Comparison of ENCODE assay signal across 22 cellular contexts in genomic region chr4:678765-679481, GRCh38. TPM values are rescaled to one million over a fixed set of nuclear protein-coding genes. Genes with fewer than 3 reads are reported as not detected.
DNase-seq lines count a peak whose midpoint lies in the region; ATAC-seq, FAIRE-seq and TF ChIP-seq lines count a peak whose summit lies in the region.
"Had no signal": no experiment of that assay in that cellular context is flagged by ENCODE, and none has a peak within 500 bp of the region (broad histone marks: within the 10 kb centered on the region; RNA-seq: fewer than 3 reads in every experiment).

No MANE protein-coding gene starts in this region.

- peaks cover 1% of the 10 kb centered on the region for H3K36me3 Mint-ChIP-seq in activated CD4-positive, alpha-beta T cell treated with anti-CD3 and anti-CD28 coated beads, Interleukin-2, amount 10 ng/mL, durations not matched to agents 7 days and 5 days (ENCODE audit: low read depth)

- H3K23ac ChIP-seq in H1 (ENCODE audit: insufficient read length), result no peak overlapping the region

- H2BK12ac ChIP-seq in H1 (ENCODE audit: low read depth, low read length), result no peak overlapping the region

- CTCF ChIA-PET in activated CD4-positive, alpha-beta T cell treated with anti-CD3 and anti-CD28 coated beads, Interleukin-2, amount 10 ng/mL, durations not matched to agents 7 days and 5 days (lab: Charles Lee), result no interaction called here
- CTCF ChIA-PET in HCT116 (lab: Charles Lee), result no interaction called here
- CTCF ChIA-PET in H1 (lab: Charles Lee; ENCODE audit: partially characterized antibody), result interaction anchor here (1.2 to 1.6 kb wide), 3 partner anchors 21 to 78 kb away, joined by 3 to 4 read pairs (median 3); no protein-coding TSS in a partner anchor
- CTCF ChIA-PET in SK-N-SH (lab: Yijun Ruan, JAX), result no interaction called here

- H3K79me1 ChIP-seq in H1 (ENCODE audit: low read depth, low read length), result no peaks in the 10 kb centered on the region

- TF ChIP-seq POLR2A in HCT116 (IDR thresholded peaks at IDR 0.05; ENCODE audit: borderline replicate concordance, extremely low read depth, insufficient read depth, insufficient read length), result no peak
- no peak for TF ChIP-seq POLR2A in H1 (IDR thresholded peaks at IDR 0.05; ENCODE audit: control extremely low read depth in 1 of 2, low read depth in 2 of 2, low read length in 2 of 2)
- TF ChIP-seq POLR2A in GM12891 (IDR thresholded peaks at IDR 0.05; ENCODE audit: low read depth, low read length), result no peak

- no peak for TF ChIP-seq RAD21 in HCT116 (IDR thresholded peaks at IDR 0.05; ENCODE audit: low read depth)
- no peak for TF ChIP-seq RAD21 in H1 (IDR thresholded peaks at IDR 0.05 in 1 of 2, conservative IDR thresholded peaks at IDR 0.05 in 1 of 2; ENCODE audit: low read depth in 2 of 2, low read length in 2 of 2)
- TF ChIP-seq RAD21 in SK-N-SH (IDR thresholded peaks at IDR 0.05; ENCODE audit: low read length), result no peak

- no peak overlapping the region for H2AK5ac ChIP-seq in H1 (ENCODE audit: low read depth, low read length)

- H4K8ac ChIP-seq in H1 (ENCODE audit: extremely low read depth, insufficient read depth, low read length), result no peak overlapping the region

- TF ChIP-seq EP300 in H1 (IDR thresholded peaks at IDR 0.05; ENCODE audit: borderline replicate concordance in 1 of 2, low read depth in 2 of 2, low read length in 2 of 2) (no peak), SK-N-SH (IDR thresholded peaks at IDR 0.05; ENCODE audit: borderline replicate concordance in 1 of 2, low read depth in 1 of 2, low read length in 1 of 2) (no peak)

- H2BK5ac ChIP-seq in H1 (ENCODE audit: low read depth, low read length), result no peak overlapping the region; the same call in 1 of the 2 replicates

- no peak overlapping the region for H2BK120ac ChIP-seq in H1 (replicated peaks; ENCODE audit: low read depth, low read length)

- TF ChIP-seq CTCF in HCT116 (IDR thresholded peaks at IDR 0.05 in 2 of 3, conservative IDR thresholded peaks at IDR 0.05 in 1 of 3; ENCODE audit: borderline replicate concordance in 1 of 3, insufficient read depth in 1 of 3, low read depth in 2 of 3, low read length in 2 of 3) (no peak), H1 (IDR thresholded peaks at IDR 0.05; ENCODE audit: control extremely low read depth in 1 of 3, insufficient read depth in 1 of 3, low read depth in 1 of 3, low read length in 3 of 3) (no peak), SK-N-SH (IDR thresholded peaks at IDR 0.05) (no peak)

- H3K4ac ChIP-seq in H1 (replicated peaks; ENCODE audit: insufficient read length, low read depth, low read length), result no peak overlapping the region

- H3K9me3 Mint-ChIP-seq in activated CD4-positive, alpha-beta T cell treated with anti-CD3 and anti-CD28 coated beads, Interleukin-2, amount 10 ng/mL, durations not matched to agents 7 days and 5 days, result no peaks in the 10 kb centered on the region
- H3K9me3 Mint-ChIP-seq: CD4-positive, alpha-beta memory T cell had no signal

- H3K9me3 ChIP-seq in HCT116 (ENCODE audit: control insufficient read depth in 1 of 2, insufficient read depth in 1 of 2, low read depth in 1 of 2, low read length in 2 of 2) (no peaks in the 10 kb centered on the region), H1 (ENCODE audit: insufficient read depth in 2 of 2, low read depth in 1 of 2, low read length in 1 of 2) (no peaks in the 10 kb centered on the region), SK-N-SH (no peaks in the 10 kb centered on the region)

- RAD21 ChIA-PET in HCT116 (lab: Charles Lee; ENCODE audit: low non-redundant PET in 1 of 2, low total read pairs in 2 of 2, uncharacterized antibody in 2 of 2, unreplicated experiment in 2 of 2), result no interaction called here

- H3K9ac ChIP-seq in HCT116 (ENCODE audit: low read length), result peak overlapping the region; percentile 41; the same call in 1 of the 2 replicates
- no peak overlapping the region for H3K9ac ChIP-seq in H1 (replicated peaks in 1 of 4; ENCODE audit: extremely low read depth in 1 of 4, low read depth in 3 of 4, low read length in 3 of 4)
- no peak overlapping the region for H3K9ac ChIP-seq in SK-N-SH
- H3K9ac ChIP-seq: GM23248 had no signal

- FAIRE-seq in H1 (lab: Jason Lieb, UNC) (no peak), GM12891 (lab: Jason Lieb, UNC) (no peak)
- FAIRE-seq: A204.1, GM12878, GM19239 had no signal

- no peak overlapping the region for H3K4me3 ChIP-seq in HCT116 (replicated peaks in 1 of 2; ENCODE audit: low read depth in 1 of 2, low read length in 2 of 2)
- no peak overlapping the region for H3K4me3 ChIP-seq in H1 (ENCODE audit: extremely low read depth in 1 of 4, insufficient read depth in 2 of 4, low read depth in 3 of 4, low read length in 4 of 4)
- H3K4me3 ChIP-seq in SK-N-SH (ENCODE audit: low read depth in 2 of 2, low read length in 1 of 2), result no peak overlapping the region
- H3K4me3 ChIP-seq: GM12878, GM23248, PC-9 had no signal

- no peak overlapping the region for H3K18ac ChIP-seq in H1 (ENCODE audit: extremely low read depth, low read length)

- peaks cover 10% of the 10 kb centered on the region for H3K4me1 Mint-ChIP-seq in activated CD4-positive, alpha-beta T cell treated with anti-CD3 and anti-CD28 coated beads, Interleukin-2, amount 10 ng/mL, durations not matched to agents 7 days and 5 days

- H3K4me1 ChIP-seq in HCT116 (ENCODE audit: control insufficient read depth in 1 of 2, insufficient read depth in 2 of 2, low read length in 2 of 2) (peaks cover 23 to 56% of the 10 kb centered on the region in 2 experiments), H1 (replicated peaks in 1 of 4; ENCODE audit: control insufficient read depth in 3 of 4, insufficient read depth in 4 of 4, low read length in 3 of 4) (peaks cover 0 to 16% (median 5%) of the 10 kb centered on the region in 4 experiments; a peak in 5 of 7 replicates), SK-N-SH (ENCODE audit: control insufficient read depth in 1 of 2, insufficient read depth in 2 of 2, low read depth in 1 of 2, low read length in 1 of 2) (peaks cover 6 to 42% of the 10 kb centered on the region in 2 experiments; a peak in 1 of 4 replicates)

- POLR2A ChIA-PET in activated CD4-positive, alpha-beta T cell treated with anti-CD3 and anti-CD28 coated beads, Interleukin-2, amount 10 ng/mL, durations not matched to agents 7 days and 5 days (lab: Charles Lee), result no interaction called here
- POLR2A ChIA-PET in HCT116 (lab: Charles Lee), result no interaction called here
- POLR2A ChIA-PET in H1 (lab: Charles Lee; ENCODE audit: partially characterized antibody), result interaction anchor here (0.6 to 5.6 kb wide), 5 partner anchors 13 to 201 kb away, joined by 3 to 25 read pairs (median 4); no protein-coding TSS in a partner anchor
- POLR2A ChIA-PET in SK-N-SH (lab: Yijun Ruan, JAX), result no interaction called here

- peaks cover 7% of the 10 kb centered on the region; the same call in 1 of the 2 replicates for H3K79me2 ChIP-seq in HCT116 (ENCODE audit: insufficient read depth, low read length)
- H3K79me2 ChIP-seq in H1 (ENCODE audit: control insufficient read depth in 1 of 2, insufficient read depth in 2 of 2, low read length in 2 of 2), result no peaks in the 10 kb centered on the region
- H3K79me2 ChIP-seq in SK-N-SH (ENCODE audit: insufficient read depth), result peaks cover 16% of the 10 kb centered on the region; the same call in 1 of the 2 replicates

- H3K27ac ChIP-seq in HCT116 (ENCODE audit: low read depth, low read length) (no peak overlapping the region), H1 (ENCODE audit: low read depth, low read length) (no peak overlapping the region), SK-N-SH (ENCODE audit: low read depth in 2 of 2, low read length in 1 of 2) (no peak overlapping the region)
- H3K27ac ChIP-seq: GM23248, PC-9 had no signal

- no peak overlapping the region for H4K91ac ChIP-seq in H1 (replicated peaks; ENCODE audit: insufficient read length, low read length)

- H3K4me3 Mint-ChIP-seq in activated CD4-positive, alpha-beta T cell treated with anti-CD3 and anti-CD28 coated beads, Interleukin-2, amount 10 ng/mL, durations not matched to agents 7 days and 5 days, result no peak overlapping the region

- no TSS peak for BruUV-seq in HCT116 (replicated peaks; lab: Mats Ljungman, UMichigan)

- H3K36me3 ChIP-seq in HCT116 (ENCODE audit: control insufficient read depth in 1 of 2, insufficient read depth in 2 of 2, low read length in 2 of 2), result no peaks in the 10 kb centered on the region
- no peaks in the 10 kb centered on the region for H3K36me3 ChIP-seq in H1 (ENCODE audit: control insufficient read depth in 2 of 4, insufficient read depth in 4 of 4, low read length in 3 of 4)
- H3K36me3 ChIP-seq in SK-N-SH (replicated peaks in 1 of 2; ENCODE audit: control insufficient read depth in 1 of 2, insufficient read depth in 2 of 2, low read length in 1 of 2), result no peaks in the 10 kb centered on the region

- H3K27ac Mint-ChIP-seq in activated CD4-positive, alpha-beta T cell treated with anti-CD3 and anti-CD28 coated beads, Interleukin-2, amount 10 ng/mL, durations not matched to agents 7 days and 5 days, result peak overlapping the region; percentile 15

- H4K20me1 ChIP-seq in HCT116 (ENCODE audit: insufficient read depth), result no peaks in the 10 kb centered on the region
- H4K20me1 ChIP-seq in H1 (replicated peaks in 1 of 2; ENCODE audit: control insufficient read depth in 1 of 2, insufficient read depth in 2 of 2, low read length in 2 of 2), result peaks cover 0 to 10% of the 10 kb centered on the region in 2 experiments
- no peaks in the 10 kb centered on the region for H4K20me1 ChIP-seq in SK-N-SH (ENCODE audit: insufficient read depth)

- intact Hi-C loops in HCT116 (cut with micrococcal nuclease) (loop anchor here (10.0 kb wide), 1 partner anchor 204 kb away; no protein-coding TSS in a partner anchor), posterior vena cava (cut with DNase I) (no loop called here)

- no peak overlapping the region for H3K14ac ChIP-seq in H1 (ENCODE audit: insufficient read length)

- H4K5ac ChIP-seq in H1 (ENCODE audit: insufficient read length, low read depth, low read length), result no peak overlapping the region

- no peaks in the 10 kb centered on the region for H3K27me3 Mint-ChIP-seq in activated CD4-positive, alpha-beta T cell treated with anti-CD3 and anti-CD28 coated beads, Interleukin-2, amount 10 ng/mL, durations not matched to agents 7 days and 5 days
- H3K27me3 Mint-ChIP-seq: CD4-positive, alpha-beta memory T cell had no signal

- H3K4me2 ChIP-seq in HCT116 (ENCODE audit: low read length), result peak overlapping the region; percentile 60; the same call in 1 of the 2 replicates
- no peak overlapping the region for H3K4me2 ChIP-seq in H1 (ENCODE audit: insufficient read depth in 1 of 2, low read depth in 2 of 2, low read length in 2 of 2)
- H3K4me2 ChIP-seq in SK-N-SH, result no peak overlapping the region
- H3K4me2 ChIP-seq: PC-9 had no signal

- WGBS in H1 (ENCODE audit: extremely low coverage in 1 of 2, insufficient coverage in 1 of 2, insufficient read length in 1 of 2, insufficient replicate concordance in 2 of 2, low coverage in 1 of 2, low lambda C conversion rate in 2 of 2, missing lambda C conversion rate in 1 of 2), 2 experiments, result 90% methylated on average over 12 of the region's 20 CpGs; no CpG with 5 or more reads in 1 of the 2 experiments
- WGBS in SK-N-SH (ENCODE audit: low lambda C conversion rate), result 80% methylated on average over 2 of the region's 20 CpGs

- H3K27me3 ChIP-seq in HCT116 (ENCODE audit: insufficient read depth, low read length) (no peaks in the 10 kb centered on the region), H1 (replicated peaks in 1 of 4; ENCODE audit: control insufficient read depth in 3 of 4, extremely low read depth in 1 of 4, insufficient read depth in 3 of 4, low read length in 3 of 4) (no peaks in the 10 kb centered on the region; a peak in 2 of 7 replicates), SK-N-SH (ENCODE audit: insufficient read depth) (no peaks in the 10 kb centered on the region)

- H2AFZ ChIP-seq in HCT116 (ENCODE audit: low read depth, low read length, poor library complexity, severe bottlenecking) (no peak overlapping the region), H1 (ENCODE audit: low read length) (no peak overlapping the region), SK-N-SH (ENCODE audit: low read depth) (no peak overlapping the region)
- H2AFZ ChIP-seq: GM23248, PC-9 had no signal

- no peak overlapping the region for H2BK20ac ChIP-seq in H1 (ENCODE audit: low read length)

- no peaks in the 10 kb centered on the region for H3K9me2 ChIP-seq in HCT116 (ENCODE audit: insufficient read depth)
- H3K9me2 ChIP-seq in SK-N-SH, result no peaks in the 10 kb centered on the region

- H3K23me2 ChIP-seq in H1 (ENCODE audit: low read depth, low read length), result peaks cover 8% of the 10 kb centered on the region; the same call in 1 of the 2 replicates

- DNase-seq in activated CD4-positive, alpha-beta T cell treated with anti-CD3 and anti-CD28 coated beads, Interleukin-2, amount 10 ng/mL, durations not matched to agents 7 days and 5 days, result no peak
- no peak for DNase-seq in activated CD4-positive, alpha-beta T cell treated with anti-CD3 and anti-CD28 coated beads, Interleukin-2, amount 50 U/mL, for 1 hour
- DNase-seq in HCT116 (ENCODE audit: low read depth, low spot score) (no peak), H1 (ENCODE audit: low read depth in 1 of 2, low spot score in 2 of 2) (no peak), posterior vena cava (ENCODE audit: low spot score) (peak; percentile 79), NCI-H1105 treated with DMSO at 0.1 percent for 48 hours (lab: John Stamatoyannopoulos, UW) (no peak), SK-N-SH (no peak), GM12891 (ENCODE audit: insufficient read length, low spot score) (no peak)
- DNase-seq: DMS153, GM23248, KBM-7, MV-4-11, NCI-H1436, NCI-H1930, NCI-H2171, NCI-H526 had no signal

- no peaks in the 10 kb centered on the region for H3F3A ChIP-seq in SK-N-SH (replicated peaks; ENCODE audit: insufficient read depth)

- no peak overlapping the region for H3K56ac ChIP-seq in H1 (replicated peaks; ENCODE audit: insufficient read length, low read depth, low read length)

- no peak overlapping the region; the same call in 1 of the 2 replicates for H2BK15ac ChIP-seq in H1 (ENCODE audit: low read length)

- ATAC-seq in HCT116, result no peak
- ATAC-seq: GM12878 had no signal

RNA-seq across cellular contexts. Expression of gene MYL5, which starts 4.6 kb away (rescaled TPM):
- total RNA-seq in activated CD4-positive, alpha-beta T cell treated with anti-CD3 and anti-CD28 coated beads, Interleukin-2, amount 10 ng/mL, durations not matched to agents 7 days and 5 days, result 10 to 100 TPM; 17.8 to 19.0 TPM
- total RNA-seq in HCT116 (2021; ENCODE audit: unreplicated experiment) (14.0 TPM), posterior vena cava (10 to 100 TPM in 1 of 2 donors, 1 to 10 TPM in 1; 7.9 to 12.4 TPM)
- 7.7 and 9.8 TPM in 2 replicates for polyA plus RNA-seq in HCT116 (2012)
- 5.5 and 5.7 TPM in 2 replicates for total RNA-seq in H1 (2021; fragmentation: NEBNext Ultra II Directional; extraction: Animal tissue kit (Norgen Biotek cat#: 25700))
- polyA plus RNA-seq in H1 (2011; rRNA removed) (6.3 and 6.8 TPM in 2 replicates), SK-N-SH (2012; rRNA removed) (46.9 and 51.7 TPM in 2 replicates)
- 7.7 TPM for polyA plus RNA-seq in H1 (2011; cell fraction: cytosol; rRNA removed)
- polyA plus RNA-seq in H1 (2011; cell fraction: nucleus; rRNA removed), result 40.3 TPM
- 11.6 to 13.5 TPM (median 12.6 TPM) in 4 replicates for polyA plus RNA-seq in H1 (2012, experiment 1 of 2)
- 3.7 TPM for polyA plus RNA-seq in H1 (2012, experiment 2 of 2)
- 4.6 TPM for polyA plus RNA-seq in H1 (2013, experiment 1 of 2)
- 3.5 TPM for polyA plus RNA-seq in H1 (2013, experiment 2 of 2)
- polyA minus RNA-seq in H1 (2011; rRNA and poly(A)+ RNA removed), result 2.5 and 6.8 TPM in 2 replicates
- polyA minus RNA-seq in H1 (2011; cell fraction: cytosol; rRNA and poly(A)+ RNA removed), result 6.9 TPM
- 19.0 TPM for polyA minus RNA-seq in H1 (2011; cell fraction: nucleus; rRNA and poly(A)+ RNA removed)
- polyA plus RNA-seq in SK-N-SH (2012; cell fraction: cytosol; rRNA removed), result 38.1 and 40.2 TPM in 2 replicates
- 157 and 191 TPM in 2 replicates for polyA plus RNA-seq in SK-N-SH (2012; cell fraction: nucleus; rRNA removed)
- 23.8 TPM for polyA plus RNA-seq in GM12891 (2012; ENCODE audit: low read depth, missing spikeins)

RNA-seq across cellular contexts. Expression of gene ATP5ME, which starts 4.8 kb away (rescaled TPM):
- total RNA-seq in activated CD4-positive, alpha-beta T cell treated with anti-CD3 and anti-CD28 coated beads, Interleukin-2, amount 10 ng/mL, durations not matched to agents 7 days and 5 days, result 100 to 1,000 TPM; 162 to 183 TPM
- total RNA-seq in HCT116 (2021; ENCODE audit: unreplicated experiment) (330 TPM), posterior vena cava (100 to 1,000 TPM; 180 to 237 TPM)
- 766 and 980 TPM in 2 replicates for polyA plus RNA-seq in HCT116 (2012)
- total RNA-seq in H1 (2021; fragmentation: NEBNext Ultra II Directional; extraction: Animal tissue kit (Norgen Biotek cat#: 25700)), result 375 and 413 TPM in 2 replicates
- polyA plus RNA-seq in H1 (2011; rRNA removed) (450 and 538 TPM in 2 replicates), SK-N-SH (2012; rRNA removed) (976 and 1,185 TPM in 2 replicates)
- polyA plus RNA-seq in H1 (2011; cell fraction: cytosol; rRNA removed), result 736 TPM
- 398 TPM for polyA plus RNA-seq in H1 (2011; cell fraction: nucleus; rRNA removed)
- polyA plus RNA-seq in H1 (2012, experiment 1 of 2), result 972 to 1,582 TPM (median 1,208 TPM) in 4 replicates
- 606 TPM for polyA plus RNA-seq in H1 (2012, experiment 2 of 2)
- polyA plus RNA-seq in H1 (2013, experiment 1 of 2), result 1,182 TPM
- 1,303 TPM for polyA plus RNA-seq in H1 (2013, experiment 2 of 2)
- 143 and 154 TPM in 2 replicates for polyA minus RNA-seq in H1 (2011; rRNA and poly(A)+ RNA removed)
- 98.1 TPM for polyA minus RNA-seq in H1 (2011; cell fraction: cytosol; rRNA and poly(A)+ RNA removed)
- 109 TPM for polyA minus RNA-seq in H1 (2011; cell fraction: nucleus; rRNA and poly(A)+ RNA removed)
- polyA plus RNA-seq in SK-N-SH (2012; cell fraction: cytosol; rRNA removed), result 1,140 and 1,209 TPM in 2 replicates
- 266 and 644 TPM in 2 replicates for polyA plus RNA-seq in SK-N-SH (2012; cell fraction: nucleus; rRNA removed)
- polyA plus RNA-seq in GM12891 (2012; ENCODE audit: low read depth, missing spikeins), result 1,492 TPM

RNA-seq across cellular contexts. Expression of gene SLC49A3, which starts 10.0 kb away (rescaled TPM):
- total RNA-seq in activated CD4-positive, alpha-beta T cell treated with anti-CD3 and anti-CD28 coated beads, Interleukin-2, amount 10 ng/mL, durations not matched to agents 7 days and 5 days, result under 1 TPM in 1 of 2 experiments, not detected in 1; 0.35 TPM
- total RNA-seq in HCT116 (2021; ENCODE audit: unreplicated experiment), result 5.5 TPM
- polyA plus RNA-seq in HCT116 (2012), result 1.8 and 3.4 TPM in 2 replicates
- 5.7 and 8.8 TPM in 2 replicates for total RNA-seq in H1 (2021; fragmentation: NEBNext Ultra II Directional; extraction: Animal tissue kit (Norgen Biotek cat#: 25700))
- 5.0 and 6.7 TPM in 2 replicates for polyA plus RNA-seq in H1 (2011; rRNA removed)
- 5.4 TPM for polyA plus RNA-seq in H1 (2011; cell fraction: cytosol; rRNA removed)
- 16.0 TPM for polyA plus RNA-seq in H1 (2011; cell fraction: nucleus; rRNA removed)
- polyA plus RNA-seq in H1 (2012, experiment 1 of 2), result 2.3 to 6.0 TPM (median 5.7 TPM) in 4 replicates
- polyA plus RNA-seq in H1 (2012, experiment 2 of 2), result 3.0 TPM
- polyA plus RNA-seq in H1 (2013, experiment 1 of 2), result 2.3 TPM
- 1.9 TPM for polyA plus RNA-seq in H1 (2013, experiment 2 of 2)
- 0.98 and 2.7 TPM in 2 replicates for polyA minus RNA-seq in H1 (2011; rRNA and poly(A)+ RNA removed)
- polyA minus RNA-seq in H1 (2011; cell fraction: cytosol; rRNA and poly(A)+ RNA removed), result 2.9 TPM
- polyA minus RNA-seq in H1 (2011; cell fraction: nucleus; rRNA and poly(A)+ RNA removed), result 9.7 TPM
- total RNA-seq in posterior vena cava, result 10 to 100 TPM in 1 of 2 donors, 1 to 10 TPM in 1; 9.3 to 10.4 TPM
- polyA plus RNA-seq in SK-N-SH (2012; rRNA removed), result 0.05 and 0.15 TPM in 2 replicates
- polyA plus RNA-seq in SK-N-SH (2012; cell fraction: cytosol; rRNA removed), result not detected in 2 replicates
- polyA plus RNA-seq in SK-N-SH (2012; cell fraction: nucleus; rRNA removed), result 0.70 and 0.83 TPM in 2 replicates
- polyA plus RNA-seq in GM12891 (2012; ENCODE audit: low read depth, missing spikeins), result 0.42 TPM
- total RNA-seq: SK-MEL-5 had no signal
- polyA plus RNA-seq: CD4-positive, alpha-beta memory T cell had no signal

RNA-seq across cellular contexts. Expression of gene PCGF3, which starts 26.7 kb away (rescaled TPM):
- total RNA-seq in activated CD4-positive, alpha-beta T cell treated with anti-CD3 and anti-CD28 coated beads, Interleukin-2, amount 10 ng/mL, durations not matched to agents 7 days and 5 days, result 10 to 100 TPM; 34.9 to 36.8 TPM
- total RNA-seq in HCT116 (2021; ENCODE audit: unreplicated experiment) (66.3 TPM), posterior vena cava (10 to 100 TPM; 25.6 to 35.8 TPM)
- 53.8 and 62.5 TPM in 2 replicates for polyA plus RNA-seq in HCT116 (2012)
- 49.7 and 52.9 TPM in 2 replicates for total RNA-seq in H1 (2021; fragmentation: NEBNext Ultra II Directional; extraction: Animal tissue kit (Norgen Biotek cat#: 25700))
- polyA plus RNA-seq in H1 (2011; rRNA removed) (52.7 and 67.4 TPM in 2 replicates), SK-N-SH (2012; rRNA removed) (44.8 and 47.0 TPM in 2 replicates)
- 59.3 TPM for polyA plus RNA-seq in H1 (2011; cell fraction: cytosol; rRNA removed)
- 236 TPM for polyA plus RNA-seq in H1 (2011; cell fraction: nucleus; rRNA removed)
- polyA plus RNA-seq in H1 (2012, experiment 1 of 2), result 39.7 to 58.4 TPM (median 51.5 TPM) in 4 replicates
- polyA plus RNA-seq in H1 (2012, experiment 2 of 2), result 19.5 TPM
- polyA plus RNA-seq in H1 (2013, experiment 1 of 2), result 37.7 TPM
- 33.4 TPM for polyA plus RNA-seq in H1 (2013, experiment 2 of 2)
- 41.1 and 51.6 TPM in 2 replicates for polyA minus RNA-seq in H1 (2011; rRNA and poly(A)+ RNA removed)
- polyA minus RNA-seq in H1 (2011; cell fraction: cytosol; rRNA and poly(A)+ RNA removed), result 50.2 TPM
- polyA minus RNA-seq in H1 (2011; cell fraction: nucleus; rRNA and poly(A)+ RNA removed), result 73.3 TPM
- polyA plus RNA-seq in SK-N-SH (2012; cell fraction: cytosol; rRNA removed), result 19.3 and 28.5 TPM in 2 replicates
- 193 TPM in 2 replicates for polyA plus RNA-seq in SK-N-SH (2012; cell fraction: nucleus; rRNA removed)
- 20.6 TPM for polyA plus RNA-seq in GM12891 (2012; ENCODE audit: low read depth, missing spikeins)

RNA-seq across cellular contexts. Expression of gene PDE6B, which starts 53.5 kb away (rescaled TPM):
- 10 to 100 TPM; 15.9 to 18.7 TPM for total RNA-seq in activated CD4-positive, alpha-beta T cell treated with anti-CD3 and anti-CD28 coated beads, Interleukin-2, amount 10 ng/mL, durations not matched to agents 7 days and 5 days
- total RNA-seq in HCT116 (2021; ENCODE audit: unreplicated experiment) (not detected), posterior vena cava (1 to 10 TPM; 1.4 to 3.7 TPM)
- 0.02 and 0.03 TPM in 2 replicates for polyA plus RNA-seq in HCT116 (2012)
- 4.1 and 4.5 TPM in 2 replicates for total RNA-seq in H1 (2021; fragmentation: NEBNext Ultra II Directional; extraction: Animal tissue kit (Norgen Biotek cat#: 25700))
- polyA plus RNA-seq in H1 (2011; rRNA removed) (8.0 and 8.4 TPM in 2 replicates), SK-N-SH (2012; rRNA removed) (1.2 and 1.5 TPM in 2 replicates)
- polyA plus RNA-seq in H1 (2011; cell fraction: cytosol; rRNA removed), result 11.1 TPM
- polyA plus RNA-seq in H1 (2011; cell fraction: nucleus; rRNA removed), result 14.3 TPM
- 9.1 to 17.0 TPM (median 14.1 TPM) in 4 replicates for polyA plus RNA-seq in H1 (2012, experiment 1 of 2)
- polyA plus RNA-seq in H1 (2012, experiment 2 of 2), result 4.3 TPM
- polyA plus RNA-seq in H1 (2013, experiment 1 of 2), result 1.3 TPM
- 2.1 TPM for polyA plus RNA-seq in H1 (2013, experiment 2 of 2)
- 11.1 and 16.4 TPM in 2 replicates for polyA minus RNA-seq in H1 (2011; rRNA and poly(A)+ RNA removed)
- polyA minus RNA-seq in H1 (2011; cell fraction: cytosol; rRNA and poly(A)+ RNA removed), result 6.8 TPM
- polyA minus RNA-seq in H1 (2011; cell fraction: nucleus; rRNA and poly(A)+ RNA removed), result 9.4 TPM
- polyA plus RNA-seq in SK-N-SH (2012; cell fraction: cytosol; rRNA removed), result 1.4 TPM in 2 replicates
- 2.8 and 3.4 TPM in 2 replicates for polyA plus RNA-seq in SK-N-SH (2012; cell fraction: nucleus; rRNA removed)
- polyA plus RNA-seq in GM12891 (2012; ENCODE audit: low read depth, missing spikeins), result 11.3 TPM
- total RNA-seq: SK-MEL-5 had no signal
- polyA plus RNA-seq: GM23248 had no signal
